ENCODE assay signal across 31 cellular contexts in the genomic region with DNA sequence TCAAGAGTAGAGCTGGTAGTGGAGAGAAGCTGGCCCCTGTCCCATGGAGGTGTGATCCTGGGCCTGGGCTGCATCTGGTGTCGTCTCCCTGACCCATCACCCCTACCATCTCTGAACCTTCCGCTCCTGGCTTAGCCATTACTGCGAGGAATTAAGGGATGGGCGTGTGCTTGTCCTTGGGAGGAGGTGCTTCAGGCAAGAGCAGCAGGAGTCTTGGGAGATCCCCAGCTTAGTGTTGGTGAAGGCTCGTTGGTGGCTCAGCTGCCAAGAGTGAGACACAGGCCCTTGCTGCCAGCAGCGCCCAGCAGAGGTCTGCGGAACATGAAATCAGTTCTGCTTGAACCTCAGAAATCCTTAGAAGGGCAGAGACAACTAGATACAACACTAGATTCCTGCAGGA. TPM values are rescaled to one million over a fixed set of nuclear protein-coding genes. Genes with fewer than 3 reads are reported as not detected.
A peak's percentile ranks its signal among the peaks of the same experiment; 100 is the strongest.
DNase-seq lines count a peak whose midpoint lies in the region; ATAC-seq and TF ChIP-seq lines count a peak whose summit lies in the region.
"Had no signal": no experiment of that assay in that cellular context is flagged by ENCODE, and none has a peak within 500 bp of the region (broad histone marks: within the 10 kb centered on the region; RNA-seq: fewer than 3 reads in every experiment).

No MANE protein-coding gene starts in this region.

- H3K27ac Mint-ChIP-seq in WTC11, result no peak overlapping the region
- peak overlapping the region; percentile 27 for H3K27ac Mint-ChIP-seq in neural crest cell (ENCODE audit: unreplicated experiment)
- H3K27ac Mint-ChIP-seq: CD14-positive monocyte had no signal

- ATAC-seq in WTC11, result peak; percentile 74
- ATAC-seq in foreskin keratinocyte, result peak; percentile 20
- ATAC-seq in aorta (ENCODE audit: low FRiP score), result no peak
- no peak for ATAC-seq in HG03342 (IDR thresholded peaks at IDR 0.05; ENCODE audit: unreplicated experiment)
- no peak for ATAC-seq in HG03196 (IDR thresholded peaks at IDR 0.05; ENCODE audit: unreplicated experiment)
- ATAC-seq: GM12878, HepG2, Panc1 had no signal

- H3K9me3 ChIP-seq in aorta (ENCODE audit: control insufficient read depth, low read length), result no peaks in the 10 kb centered on the region
- H3K9me3 ChIP-seq: BE2C had no signal

- WGBS in aorta, 2 donors, result 61 to 65% methylated on average over 7 of the region's 7 CpGs

- intact Hi-C loops in aorta (cut with DNase I), result loop anchor here in 1 of 2 donors (10.0 kb wide), 1 partner anchor 269 kb away; no protein-coding TSS in a partner anchor

- H3K27ac ChIP-seq in foreskin keratinocyte, result no peak overlapping the region
- no peak overlapping the region for H3K27ac ChIP-seq in aorta (ENCODE audit: low read depth in 1 of 2, low read length in 2 of 2)
- H3K27ac ChIP-seq: GM23248, RWPE1 had no signal

- CTCF ChIA-PET in WTC11 (lab: Charles Lee), result interaction anchor here (1.0 kb wide), 1 partner anchor 309 kb away, joined by 4 read pairs; no protein-coding TSS in a partner anchor

- TF ChIP-seq CTCF in WTC11 (IDR thresholded peaks at IDR 0.05), result no peak
- TF ChIP-seq CTCF in foreskin keratinocyte (conservative IDR thresholded peaks at IDR 0.05), result peak; percentile 19
- TF ChIP-seq CTCF in neural crest cell (conservative IDR thresholded peaks at IDR 0.05), result no peak

- H3K4me3 Mint-ChIP-seq in WTC11 (no peak overlapping the region), neural crest cell (no peak overlapping the region)
- H3K4me3 Mint-ChIP-seq: CD14-positive monocyte; CD8-positive, alpha-beta memory T cell had no signal

- peak; percentile 41 for DNase-seq in H7
- DNase-seq in WTC11 (ENCODE audit: low spot score), result no peak
- DNase-seq in foreskin keratinocyte, result peak in 1 of 2 donors; percentile 29
- no peak for DNase-seq in neural crest cell (ENCODE audit: low read depth, low spot score)
- DNase-seq in OCI-M2 (lab: John Stamatoyannopoulos, UW; ENCODE audit: unreplicated experiment), result no peak
- no peak for DNase-seq in aorta
- DNase-seq: 8988T; ACHN; BE2C; CD8-positive, alpha-beta memory T cell; DMS 273 treated with DMSO at 0.1 percent for 48 hours; DMS79; EL; GDM1; GM23248; Karpas-422; NCI-H1105; NCI-H1436 treated with DMSO at 0.1 percent for 48 hours; NCI-H187 treated with DMSO at 0.1 percent for 48 hours; NCI-H2171 treated with DMSO at 0.1 percent for 48 hours; NCI-H345; NCI-H748 treated with DMSO at 0.1 percent for 48 hours; NK-92 treated with Interleukin-12 subunit alpha and Interleukin-12 subunit beta, amount 100 ng/mL, for 24 hours; SHP77 treated with DMSO at 0.1 percent for 48 hours had no signal

- H3K4me1 ChIP-seq in foreskin keratinocyte, result peaks cover 19% of the 10 kb centered on the region
- no peaks in the 10 kb centered on the region for H3K4me1 ChIP-seq in aorta (ENCODE audit: control insufficient read depth in 1 of 2, insufficient read depth in 2 of 2, low read length in 2 of 2)
- H3K4me1 ChIP-seq: BE2C had no signal

- H3K4me1 Mint-ChIP-seq in WTC11 (peaks cover 18% of the 10 kb centered on the region), neural crest cell (no peaks in the 10 kb centered on the region)
- H3K4me1 Mint-ChIP-seq: CD14-positive monocyte; CD8-positive, alpha-beta memory T cell had no signal

- POLR2A ChIA-PET in WTC11 (lab: Charles Lee), result no interaction called here

- H3K27me3 ChIP-seq in H7 (ENCODE audit: control insufficient read depth, insufficient read depth, low read length), result no peaks in the 10 kb centered on the region
- no peaks in the 10 kb centered on the region for H3K27me3 ChIP-seq in foreskin keratinocyte
- H3K27me3 ChIP-seq in aorta (ENCODE audit: control insufficient read depth in 1 of 2, insufficient read depth in 2 of 2, low read length in 1 of 2), result no peaks in the 10 kb centered on the region
- H3K27me3 ChIP-seq: BE2C had no signal

- H3K4me3 ChIP-seq in H7 (ENCODE audit: insufficient read depth, low read depth, low read length) (no peak overlapping the region), aorta (ENCODE audit: low read length in 2 of 2) (no peak overlapping the region)
- H3K4me3 ChIP-seq: GM12878, GM23248 had no signal

- H3K27me3 Mint-ChIP-seq in WTC11 (ENCODE audit: low read depth) (peaks cover 4% of the 10 kb centered on the region), neural crest cell (ENCODE audit: low read depth) (peaks cover 2% of the 10 kb centered on the region)

- H3K36me3 ChIP-seq in H7 (replicated peaks; ENCODE audit: control insufficient read depth, insufficient read depth, low read length) (no peaks in the 10 kb centered on the region), aorta (ENCODE audit: control insufficient read depth in 1 of 2, insufficient read depth in 2 of 2, low read length in 1 of 2) (no peaks in the 10 kb centered on the region)
- H3K36me3 ChIP-seq: BE2C had no signal

- H3K36me3 Mint-ChIP-seq in WTC11 (peaks cover 2% of the 10 kb centered on the region), neural crest cell (ENCODE audit: low read depth) (no peaks in the 10 kb centered on the region)
- H3K36me3 Mint-ChIP-seq: CD14-positive monocyte; CD8-positive, alpha-beta memory T cell had no signal

- H3K9me3 Mint-ChIP-seq in WTC11 (peaks cover 3% of the 10 kb centered on the region), neural crest cell (no peaks in the 10 kb centered on the region)
- H3K9me3 Mint-ChIP-seq: CD14-positive monocyte; CD8-positive, alpha-beta memory T cell had no signal

TF ChIP-seq in WTC11, 78 proteins besides CTCF, POLR2A, EP300 and RAD21:
- TF ChIP-seq FOXK1 (CRISPR knock-in tag; IDR thresholded peaks at IDR 0.05), result no peak
- TF ChIP-seq, protein P1, sequence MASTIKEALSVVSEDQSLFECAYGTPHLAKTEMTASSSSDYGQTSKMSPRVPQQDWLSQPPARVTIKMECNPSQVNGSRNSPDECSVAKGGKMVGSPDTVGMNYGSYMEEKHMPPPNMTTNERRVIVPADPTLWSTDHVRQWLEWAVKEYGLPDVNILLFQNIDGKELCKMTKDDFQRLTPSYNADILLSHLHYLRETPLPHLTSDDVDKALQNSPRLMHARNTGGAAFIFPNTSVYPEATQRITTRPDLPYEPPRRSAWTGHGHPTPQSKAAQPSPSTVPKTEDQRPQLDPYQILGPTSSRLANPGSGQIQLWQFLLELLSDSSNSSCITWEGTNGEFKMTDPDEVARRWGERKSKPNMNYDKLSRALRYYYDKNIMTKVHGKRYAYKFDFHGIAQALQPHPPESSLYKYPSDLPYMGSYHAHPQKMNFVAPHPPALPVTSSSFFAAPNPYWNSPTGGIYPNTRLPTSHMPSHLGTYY (CRISPR knock-in tag; IDR thresholded peaks at IDR 0.05), result no peak
- no peak for TF ChIP-seq ZNF263 (CRISPR knock-in tag; IDR thresholded peaks at IDR 0.05; ENCODE audit: low read depth)
- no peak for TF ChIP-seq GRHL2 (CRISPR knock-in tag; IDR thresholded peaks at IDR 0.05; ENCODE audit: insufficient replicate concordance, severe bottlenecking)
- no peak for TF ChIP-seq TCF7 (CRISPR knock-in tag; IDR thresholded peaks at IDR 0.05; ENCODE audit: low read depth)
- no peak for TF ChIP-seq NFYB (CRISPR knock-in tag; conservative IDR thresholded peaks at IDR 0.05; ENCODE audit: low read depth)
- no peak for TF ChIP-seq NFE2L1 (CRISPR knock-in tag; IDR thresholded peaks at IDR 0.05)

RNA-seq across cellular contexts. Expression of a gene that starts 59.9 kb away (rescaled TPM):
- total RNA-seq in H7 (2014; rRNA removed; shearing (Covaris generic)), result 0.87 and 1.3 TPM in 2 replicates
- total RNA-seq in WTC11 (2021), result 2.5 to 3.0 TPM (median 2.7 TPM) in 3 replicates
- total RNA-seq in foreskin keratinocyte, result 87.7 and 92.6 TPM in 2 replicates
- 30.5 and 37.1 TPM in 2 replicates for polyA plus RNA-seq in foreskin keratinocyte
- total RNA-seq in neural crest cell, result 1.1 and 1.4 TPM in 2 replicates
- total RNA-seq in aorta, result 1 to 10 TPM; 2.0 to 2.5 TPM
- 1 to 10 TPM in 1 of 2 donors, under 1 TPM in 1; 0.13 to 1.3 TPM for polyA plus RNA-seq in aorta

Comparison
In these comparisons a context has a peak if more than half of its experiments do, and no peak if none do; other contexts are left out.
1. ATAC-seq: peak in WTC11 (single experiment) and foreskin keratinocyte (single experiment); none in aorta (single experiment), HG03342 (single experiment) and HG03196 (single experiment).
2. RNA of a gene that starts 59.9 kb away (total RNA-seq): 87.7 to 92.6 TPM in foreskin keratinocyte; 2.5 to 3.0 TPM in WTC11, 2.0 to 2.5 TPM in aorta, 1.1 to 1.4 TPM in neural crest cell and 0.87 to 1.3 TPM in H7; every median in the first group is over 10 times any median in the second.